In genomic region chr2:151262629-151263028, GRCh38 we compare ENCODE assay signal across 14 cellular contexts. TPM values are rescaled to one million over a fixed set of nuclear protein-coding genes. Genes with fewer than 3 reads are reported as not detected.
DNase-seq lines count a peak whose midpoint lies in the region; ATAC-seq, FAIRE-seq and TF ChIP-seq lines count a peak whose summit lies in the region.
"Had no signal": no experiment of that assay in that cellular context is flagged by ENCODE, and none has a peak within 500 bp of the region (broad histone marks: within the 10 kb centered on the region; RNA-seq: fewer than 3 reads in every experiment).

No MANE protein-coding gene starts in this region.

- ATAC-seq in K562 (no peak), GM19467 (IDR thresholded peaks at IDR 0.05; ENCODE audit: unreplicated experiment) (no peak)
- ATAC-seq: activated CD4-positive, alpha-beta T cell treated with anti-CD3 and anti-CD28 coated beads for 36 hours had no signal

- H3K79me1 ChIP-seq in mesendoderm (ENCODE audit: low read length), result no peaks in the 10 kb centered on the region

- no peaks in the 10 kb centered on the region for H3K36me3 ChIP-seq in ACC112 (ENCODE audit: insufficient read depth, low read length)
- H3K36me3 ChIP-seq in H7 (replicated peaks; ENCODE audit: control insufficient read depth, insufficient read depth, low read length), result no peaks in the 10 kb centered on the region
- H3K36me3 ChIP-seq in K562 (ENCODE audit: control insufficient read depth, insufficient read depth, low read length), result no peaks in the 10 kb centered on the region
- no peaks in the 10 kb centered on the region for H3K36me3 ChIP-seq in mesendoderm (ENCODE audit: control insufficient read depth, insufficient read depth, low read length)
- H3K36me3 ChIP-seq: BE2C, MG63 had no signal

- no peak overlapping the region for H2AK5ac ChIP-seq in mesendoderm (ENCODE audit: low read length)

- intact Hi-C loops in K562 (cut with micrococcal nuclease), result no loop called here

- H3K4me1 ChIP-seq in ACC112 (ENCODE audit: control insufficient read depth, insufficient read depth, low read length, unreplicated experiment) (peaks cover 8% of the 10 kb centered on the region), K562 (replicated peaks in 1 of 2; ENCODE audit: control insufficient read depth in 2 of 2, insufficient read depth in 2 of 2, low read length in 2 of 2) (peaks cover 13 to 14% of the 10 kb centered on the region in 2 experiments), mesendoderm (ENCODE audit: control insufficient read depth, low read depth, low read length) (peaks cover 2% of the 10 kb centered on the region)
- H3K4me1 ChIP-seq: BE2C had no signal

- H3K23ac ChIP-seq in mesendoderm (ENCODE audit: low read length), result no peak overlapping the region

- H4K8ac ChIP-seq in mesendoderm (ENCODE audit: low read depth, low read length), result no peak overlapping the region

- no peaks in the 10 kb centered on the region for H4K20me1 ChIP-seq in K562 (replicated peaks; ENCODE audit: control insufficient read depth, insufficient read depth, low read length)

- no peaks in the 10 kb centered on the region for H3K9me1 ChIP-seq in K562 (ENCODE audit: control insufficient read depth, insufficient read depth, low read length)

- POLR2A ChIA-PET in K562 (lab: Yijun Ruan, JAX), result no interaction called here

- no peak overlapping the region for H4K5ac ChIP-seq in mesendoderm (ENCODE audit: low read length)

- H3K4me2 ChIP-seq in K562 (ENCODE audit: insufficient read depth, low read length) (no peak overlapping the region; the same call in 1 of the 2 replicates), mesendoderm (ENCODE audit: low read length) (no peak overlapping the region)

- H3K27ac ChIP-seq in ACC112 (ENCODE audit: low read depth, low read length) (peak overlapping the region; percentile 86; the same call in 1 of the 2 replicates), K562 (ENCODE audit: extremely low read depth, low read depth, low read length) (no peak overlapping the region), mesendoderm (ENCODE audit: low read depth, low read length) (no peak overlapping the region)

- H2BK5ac ChIP-seq in mesendoderm (ENCODE audit: low read length), result no peak overlapping the region

- no peak for TF ChIP-seq POLR2A in K562 (conservative IDR thresholded peaks at IDR 0.05)

- peak overlapping the region; percentile 89 for H2AFZ ChIP-seq in ACC112 (ENCODE audit: low read length, unreplicated experiment)
- H2AFZ ChIP-seq in K562 (ENCODE audit: low read depth, low read length), result peak overlapping the region; percentile 98

- TF ChIP-seq CTCF in K562 (IDR thresholded peaks at IDR 0.05 in 2 of 3, conservative IDR thresholded peaks at IDR 0.05 in 1 of 3; ENCODE audit: insufficient read depth in 2 of 3, low read depth in 1 of 3, low read length in 3 of 3), result no peak

- no peak overlapping the region for H2BK15ac ChIP-seq in mesendoderm (replicated peaks; ENCODE audit: low read depth)

- TF ChIP-seq RAD21 in K562 (CRISPR knock-in tag; conservative IDR thresholded peaks at IDR 0.05 in 1 of 2, IDR thresholded peaks at IDR 0.05 in 1 of 2), result no peak

- H3K4me3 ChIP-seq in ACC112 (ENCODE audit: low read depth, low read length), result peak overlapping the region; percentile 88
- H3K4me3 ChIP-seq in H7 (ENCODE audit: insufficient read depth, low read depth, low read length), result no peak overlapping the region
- H3K4me3 ChIP-seq in K562, result no peak overlapping the region
- H3K4me3 ChIP-seq in mesendoderm (ENCODE audit: low read length), result no peak overlapping the region

- CTCF ChIA-PET in K562 (lab: Yijun Ruan, JAX; ENCODE audit: low intra/inter-chr PET ratio), result no interaction called here

- DNase-seq in H7 (peak; percentile 24), K562 (ENCODE audit: extremely low read depth in 1 of 4, low spot score in 3 of 4) (peak in 1 of 4 experiments; percentile 18), mesendoderm (no peak), hippocampal formation (lab: John Stamatoyannopoulos, UW) (no peak), pons (ENCODE audit: low spot score) (no peak), DMS114 treated with DMSO at 0.1 percent for 48 hours (lab: John Stamatoyannopoulos, UW; ENCODE audit: unreplicated experiment) (no peak)
- DNase-seq: activated CD4-positive, alpha-beta T cell treated with anti-CD3 and anti-CD28 coated beads for 36 hours; BE2C; GOT3; MG63; OCI-M1 had no signal

- H3K9ac ChIP-seq in K562 (ENCODE audit: insufficient read depth in 1 of 2, low read depth in 2 of 2, low read length in 2 of 2), result no peak overlapping the region; a peak in 1 of 4 replicates
- no peak overlapping the region for H3K9ac ChIP-seq in mesendoderm (ENCODE audit: low read length)

- H3K27me3 ChIP-seq in ACC112 (ENCODE audit: insufficient read depth, low read length) (no peaks in the 10 kb centered on the region), H7 (ENCODE audit: control insufficient read depth, insufficient read depth, low read length) (no peaks in the 10 kb centered on the region; the same call in 1 of the 2 replicates), K562 (ENCODE audit: control insufficient read depth in 2 of 2, insufficient read depth in 2 of 2, low read length in 2 of 2) (no peaks in the 10 kb centered on the region), mesendoderm (ENCODE audit: insufficient read depth, low read length, poor library complexity) (no peaks in the 10 kb centered on the region)
- H3K27me3 ChIP-seq: BE2C, MG63 had no signal

- 74% methylated on average over 8 of the region's 8 CpGs for WGBS in K562 (ENCODE audit: insufficient coverage, low coverage, missing lambda C conversion rate)
- no CpG with 5 or more reads among the region's 8 CpGs for WGBS in mesendoderm (ENCODE audit: extremely low coverage, insufficient coverage, low lambda C conversion rate)

- H3K4ac ChIP-seq in mesendoderm (ENCODE audit: low read depth, low read length), result peak overlapping the region; percentile 37

- H2BK120ac ChIP-seq in mesendoderm (ENCODE audit: low read depth, low read length), result no peak overlapping the region

- H3K9me3 ChIP-seq in K562 (replicated peaks; ENCODE audit: control insufficient read depth, insufficient read depth, low read depth, low read length), result no peaks in the 10 kb centered on the region
- H3K9me3 ChIP-seq: BE2C had no signal

- TF ChIP-seq EP300 in K562 (IDR thresholded peaks at IDR 0.05; ENCODE audit: low read length), result no peak

- peaks cover 6% of the 10 kb centered on the region for H3K79me2 ChIP-seq in ACC112 (ENCODE audit: control insufficient read depth, insufficient read depth, low read length, unreplicated experiment)
- H3K79me2 ChIP-seq in K562 (ENCODE audit: control insufficient read depth, insufficient read depth, low read length), result peaks cover 3% of the 10 kb centered on the region; the same call in 1 of the 3 replicates
- no peaks in the 10 kb centered on the region for H3K79me2 ChIP-seq in mesendoderm (ENCODE audit: control insufficient read depth, insufficient read depth, low read length)

- in situ Hi-C loops in K562 (cut with MboI), result no loop called here

- no peak overlapping the region for H3K56ac ChIP-seq in mesendoderm (ENCODE audit: low read length)

- H3K18ac ChIP-seq in mesendoderm (ENCODE audit: low read length), result no peak overlapping the region

- FAIRE-seq in K562 (lab: Jason Lieb, UNC), result no peak
- FAIRE-seq: colon had no signal

- BruUV-seq in K562 (replicated peaks; lab: Mats Ljungman, UMichigan), result no TSS peak

TF ChIP-seq in K562, 482 proteins besides CTCF, POLR2A, EP300 and RAD21 (continues in another document):
- TF ChIP-seq TFAM (CRISPR knock-in tag; conservative IDR thresholded peaks at IDR 0.05) (no peak), NFE2 (IDR thresholded peaks at IDR 0.05; ENCODE audit: low read depth) (no peak)

RNA-seq across cellular contexts. Expression of gene RBM43, which starts 1.0 kb away (rescaled TPM):
- total RNA-seq in H7 (2014; rRNA removed; shearing (Covaris generic)), result 0.59 and 4.1 TPM in 2 replicates
- total RNA-seq in K562 (2011; cell fraction: chromatin; rRNA removed; ENCODE audit: low replicate concordance), result 3.7 and 6.6 TPM in 2 replicates
- 6.1 and 8.0 TPM in 2 replicates for total RNA-seq in K562 (2011; cell fraction: nucleolus; rRNA removed)
- total RNA-seq in K562 (2011; cell fraction: nucleoplasm; rRNA removed), result 6.0 and 10.2 TPM in 2 replicates
- 2.3 and 2.6 TPM in 2 replicates for total RNA-seq in K562 (2014; rRNA removed)
- 4.1 and 4.7 TPM in 2 replicates for total RNA-seq in K562 (2014; rRNA removed; fragmentation: Illumina TruSeq; extraction: Trizol)
- 2.9 and 3.4 TPM in 2 replicates for total RNA-seq in K562 (2015; rRNA removed; fragmentation: Illumina TruSeq; extraction: Trizol)
- 4.7 and 5.1 TPM in 2 replicates for total RNA-seq in K562 (2021)
- polyA plus RNA-seq in K562 (2011; rRNA removed), result 4.9 and 6.4 TPM in 2 replicates
- 1.9 and 3.4 TPM in 2 replicates for polyA plus RNA-seq in K562 (2011; cell fraction: cytosol; rRNA removed)
- polyA plus RNA-seq in K562 (2011; cell fraction: nucleus; rRNA removed), result 3.5 and 6.2 TPM in 2 replicates
- 3.7 and 5.1 TPM in 2 replicates for polyA plus RNA-seq in K562 (2012)
- polyA plus RNA-seq in K562 (2014; fragmentation: Illumina TruSeq; extraction: Trizol), result 6.7 and 6.9 TPM in 2 replicates
- 1 to 10 TPM; 1.3 to 1.6 TPM for polyA plus RNA-seq in K562 (2014; fragmentation: Nextera tagmentation; extraction: Ambion mirVana)
- 3.8 and 4.7 TPM in 2 replicates for polyA plus RNA-seq in K562 (2014; rRNA removed)
- polyA minus RNA-seq in K562 (2011; rRNA and poly(A)+ RNA removed), result 5.7 and 8.2 TPM in 2 replicates
- polyA minus RNA-seq in K562 (2011; cell fraction: cytosol; rRNA and poly(A)+ RNA removed), result 2.2 and 3.2 TPM in 2 replicates
- polyA minus RNA-seq in K562 (2011; cell fraction: nucleus; rRNA and poly(A)+ RNA removed), result 4.2 and 7.4 TPM in 2 replicates
- 2.3 TPM for polyA plus RNA-seq in mesendoderm (2013, experiment 1 of 2)
- polyA plus RNA-seq in mesendoderm (2013, experiment 2 of 2), result 2.4 TPM

RNA-seq across cellular contexts. Expression of gene NMI, which starts 26.8 kb away (rescaled TPM):
- 2.0 and 2.8 TPM in 2 replicates for total RNA-seq in H7 (2014; rRNA removed; shearing (Covaris generic))
- 3.5 and 10.2 TPM in 2 replicates for total RNA-seq in K562 (2011; cell fraction: chromatin; rRNA removed; ENCODE audit: low replicate concordance)
- 1.8 and 2.4 TPM in 2 replicates for total RNA-seq in K562 (2011; cell fraction: nucleolus; rRNA removed)
- total RNA-seq in K562 (2011; cell fraction: nucleoplasm; rRNA removed), result 5.3 and 8.5 TPM in 2 replicates
- total RNA-seq in K562 (2014; rRNA removed), result 21.9 and 23.5 TPM in 2 replicates
- total RNA-seq in K562 (2014; rRNA removed; fragmentation: Illumina TruSeq; extraction: Trizol), result 20.3 and 23.6 TPM in 2 replicates
- 25.0 and 31.1 TPM in 2 replicates for total RNA-seq in K562 (2015; rRNA removed; fragmentation: Illumina TruSeq; extraction: Trizol)
- 23.3 and 25.0 TPM in 2 replicates for total RNA-seq in K562 (2021)
- 13.6 and 17.4 TPM in 2 replicates for polyA plus RNA-seq in K562 (2011; rRNA removed)
- polyA plus RNA-seq in K562 (2011; cell fraction: cytosol; rRNA removed), result 2.3 and 5.3 TPM in 2 replicates
- 2.6 and 4.1 TPM in 2 replicates for polyA plus RNA-seq in K562 (2011; cell fraction: nucleus; rRNA removed)
- polyA plus RNA-seq in K562 (2012), result 49.3 and 55.1 TPM in 2 replicates
- 34.0 and 39.5 TPM in 2 replicates for polyA plus RNA-seq in K562 (2014; fragmentation: Illumina TruSeq; extraction: Trizol)
- polyA plus RNA-seq in K562 (2014; fragmentation: Nextera tagmentation; extraction: Ambion mirVana), result 10 to 100 TPM; 29.7 to 36.4 TPM
- 35.7 and 39.0 TPM in 2 replicates for polyA plus RNA-seq in K562 (2014; rRNA removed)
- 11.9 and 15.3 TPM in 2 replicates for polyA minus RNA-seq in K562 (2011; rRNA and poly(A)+ RNA removed)
- polyA minus RNA-seq in K562 (2011; cell fraction: cytosol; rRNA and poly(A)+ RNA removed), result 4.5 and 7.8 TPM in 2 replicates
- polyA minus RNA-seq in K562 (2011; cell fraction: nucleus; rRNA and poly(A)+ RNA removed), result 3.0 and 4.9 TPM in 2 replicates
- 6.7 TPM for polyA plus RNA-seq in mesendoderm (2013, experiment 1 of 2)
- polyA plus RNA-seq in mesendoderm (2013, experiment 2 of 2), result 6.7 TPM
